In the genomic region with DNA sequence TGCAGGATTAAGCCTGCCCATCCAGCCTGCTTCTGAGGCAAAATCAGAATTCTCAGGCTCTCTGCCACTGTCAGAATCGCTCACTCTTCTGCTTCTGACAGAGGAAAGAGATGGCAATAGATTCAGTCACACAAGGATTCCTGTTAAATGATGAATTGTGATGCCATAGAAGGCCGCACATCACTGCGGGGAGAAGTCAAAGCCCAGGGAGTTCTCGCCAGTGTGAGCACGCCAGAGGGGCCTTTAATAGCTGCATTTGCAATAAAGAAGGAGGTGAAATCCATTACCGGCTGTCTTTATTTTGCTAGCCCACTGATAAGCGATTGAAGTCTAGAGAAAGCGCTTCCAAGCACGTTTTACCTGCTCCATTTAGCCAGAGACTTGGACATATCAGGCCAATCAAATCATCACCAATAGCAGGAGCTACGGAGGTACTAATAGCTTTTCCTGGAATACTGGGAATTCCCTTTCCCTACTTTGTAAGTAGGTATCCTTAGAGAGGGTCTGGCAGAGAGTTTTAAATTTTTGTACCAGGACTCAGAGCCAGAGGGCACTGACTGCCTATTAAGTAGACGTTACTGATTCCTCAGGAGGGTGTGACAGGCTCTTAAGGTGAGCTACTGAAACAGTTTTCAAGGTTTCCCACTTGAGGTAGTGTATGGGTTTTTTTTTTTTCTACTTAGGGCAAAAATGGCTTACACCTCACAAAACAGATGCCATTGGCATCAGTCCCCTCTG, we compare ENCODE assay signal across 22 cellular contexts. TPM values are rescaled to one million over a fixed set of nuclear protein-coding genes. Genes with fewer than 3 reads are reported as not detected.
DNase-seq lines count a peak whose midpoint lies in the region; ATAC-seq and TF ChIP-seq lines count a peak whose summit lies in the region.
"Had no signal": no experiment of that assay in that cellular context is flagged by ENCODE, and none has a peak within 500 bp of the region (broad histone marks: within the 10 kb centered on the region; RNA-seq: fewer than 3 reads in every experiment).

No MANE protein-coding gene starts in this region.

- no peak overlapping the region for H2AFZ ChIP-seq in OCI-LY1 (ENCODE audit: low read length)

- no peaks in the 10 kb centered on the region for H4K20me1 ChIP-seq in OCI-LY1 (ENCODE audit: insufficient read depth, low read length)

- H3K27ac Mint-ChIP-seq in activated naive CD4-positive, alpha-beta T cell treated with anti-CD3 and anti-CD28 coated beads for 36 hours: peak overlapping the region; percentile 68

- H3K4me1 Mint-ChIP-seq in activated naive CD4-positive, alpha-beta T cell treated with anti-CD3 and anti-CD28 coated beads for 36 hours (ENCODE audit: low read depth): peaks cover 41% of the 10 kb centered on the region

- H3K27me3 ChIP-seq in OCI-LY1 (ENCODE audit: insufficient read depth, low read length) (no peaks in the 10 kb centered on the region), upper lobe of right lung (no peaks in the 10 kb centered on the region)
- H3K27me3 ChIP-seq: suprapubic skin had no signal

- peaks cover 30% of the 10 kb centered on the region for H3K4me1 ChIP-seq in OCI-LY1 (ENCODE audit: insufficient read depth, low read length, severe bottlenecking)
- peaks cover 9% of the 10 kb centered on the region for H3K4me1 ChIP-seq in upper lobe of right lung
- H3K4me1 ChIP-seq: HAP-1 had no signal

- no peaks in the 10 kb centered on the region for H3K27me3 Mint-ChIP-seq in activated naive CD4-positive, alpha-beta T cell treated with anti-CD3 and anti-CD28 coated beads for 36 hours (ENCODE audit: low read depth)

- no peak overlapping the region for H3K4me3 Mint-ChIP-seq in activated naive CD4-positive, alpha-beta T cell treated with anti-CD3 and anti-CD28 coated beads for 36 hours
- H3K4me3 Mint-ChIP-seq: activated T-cell treated with anti-CD3 and anti-CD28 coated beads, Interleukin-2, amount 50 U/mL, for 4 hours had no signal

- no peaks in the 10 kb centered on the region for H3K9me2 ChIP-seq in OCI-LY1 (ENCODE audit: low read depth, low read length)

- no peaks in the 10 kb centered on the region for H3K36me3 ChIP-seq in OCI-LY1 (ENCODE audit: insufficient read depth, low read length)
- H3K36me3 ChIP-seq in upper lobe of right lung: no peaks in the 10 kb centered on the region
- H3K36me3 ChIP-seq: HAP-1, suprapubic skin had no signal

- CTCF ChIA-PET in activated naive CD4-positive, alpha-beta T cell treated with anti-CD3 and anti-CD28 coated beads for 36 hours (lab: Charles Lee): interaction anchor here (0.9 to 1.2 kb wide), 3 partner anchors 10 to 595 kb away, joined by 3 to 9 read pairs (median 3); no protein-coding TSS in a partner anchor

- TF ChIP-seq CTCF in OCI-LY1 (IDR thresholded peaks at IDR 0.05; ENCODE audit: low read length) (no peak), upper lobe of right lung (IDR thresholded peaks at IDR 0.05) (no peak)

- H3K9me3 Mint-ChIP-seq in activated naive CD4-positive, alpha-beta T cell treated with anti-CD3 and anti-CD28 coated beads for 36 hours: no peaks in the 10 kb centered on the region
- H3K9me3 Mint-ChIP-seq: activated naive CD8-positive, alpha-beta T cell treated with anti-CD3 and anti-CD28 coated beads, Interleukin-2, amount 50 U/mL, for 24 hours; activated T-cell treated with anti-CD3 and anti-CD28 coated beads, Interleukin-2, amount 50 U/mL, for 4 hours had no signal

- no peak overlapping the region for H3K9ac ChIP-seq in OCI-LY1 (ENCODE audit: low read length)

- no peaks in the 10 kb centered on the region for H3K79me2 ChIP-seq in OCI-LY1 (ENCODE audit: insufficient read depth, low read length)

- H3K4me3 ChIP-seq in OCI-LY1 (ENCODE audit: low read depth, low read length, poor library complexity, severe bottlenecking) (no peak overlapping the region), upper lobe of right lung (no peak overlapping the region)
- H3K4me3 ChIP-seq: HAP-1, suprapubic skin had no signal

- H3K9me3 ChIP-seq in OCI-LY1 (ENCODE audit: low read length): no peaks in the 10 kb centered on the region
- no peaks in the 10 kb centered on the region for H3K9me3 ChIP-seq in upper lobe of right lung
- H3K9me3 ChIP-seq: HAP-1, suprapubic skin had no signal

- DNase-seq in activated naive CD4-positive, alpha-beta T cell treated with anti-CD3 and anti-CD28 coated beads for 36 hours: no peak
- DNase-seq in activated naive CD4-positive, alpha-beta T cell (lab: John Stamatoyannopoulos, UW): no peak
- DNase-seq in islet precursor cell: peak; percentile 71
- DNase-seq in upper lobe of right lung: no peak
- DNase-seq in GM03348 (ENCODE audit: low spot score): no peak
- no peak for DNase-seq in NCI-H524 (lab: John Stamatoyannopoulos, UW)
- DNase-seq: activated CD4-positive, alpha-beta T cell treated with anti-CD3 and anti-CD28 coated beads for 4 hours; activated naive CD8-positive, alpha-beta T cell treated with anti-CD3 and anti-CD28 coated beads, Interleukin-2, amount 50 U/mL, for 24 hours; activated T-cell treated with anti-CD3 and anti-CD28 coated beads, Interleukin-2, amount 50 U/mL, for 4 hours; effector CD4-positive, alpha-beta T cell; GDM1; hippocampal formation; KG1; kidney glomerular epithelial cell; NCI-H226; NK-92 treated with Interleukin-12 subunit alpha and Interleukin-12 subunit beta, amount 100 ng/mL, for 24 hours; stimulated activated CD4-positive, alpha-beta T cell treated with anti-CD3 and anti-CD28 coated beads, Interleukin-2, amount 100 ng/mL, for 48 hours; T1000 had no signal

- no peaks in the 10 kb centered on the region for H3K36me3 Mint-ChIP-seq in activated naive CD4-positive, alpha-beta T cell treated with anti-CD3 and anti-CD28 coated beads for 36 hours (ENCODE audit: low read depth)

- peak overlapping the region; percentile 43; the same call in 1 of the 2 replicates for H3K4me2 ChIP-seq in OCI-LY1 (ENCODE audit: low read length)

- no peaks in the 10 kb centered on the region for H3F3A ChIP-seq in OCI-LY1 (ENCODE audit: insufficient read depth, low read length)

- H3K27ac ChIP-seq in OCI-LY1 (ENCODE audit: low read depth, low read length, poor library complexity, severe bottlenecking) (no peak overlapping the region), upper lobe of right lung (peak overlapping the region; percentile 26)
- H3K27ac ChIP-seq: suprapubic skin had no signal

- intact Hi-C loops in activated naive CD4-positive, alpha-beta T cell treated with anti-CD3 and anti-CD28 coated beads for 36 hours (cut with micrococcal nuclease): loop anchor here (1.0 to 2.0 kb wide), 6 partner anchors 12 to 928 kb away; no protein-coding TSS in a partner anchor
- intact Hi-C loops in upper lobe of right lung (cut with DNase I): loop anchor here (5.0 to 10.0 kb wide), 2 partner anchors 608 to 926 kb away; no protein-coding TSS in a partner anchor

- ATAC-seq in upper lobe of right lung (peak; percentile 78), HG02678 (IDR thresholded peaks at IDR 0.05; ENCODE audit: unreplicated experiment) (no peak)

RNA-seq across cellular contexts. Expression of a gene that starts 10.1 kb away (rescaled TPM):
- 10 to 100 TPM; 40.2 to 41.6 TPM for total RNA-seq in activated naive CD4-positive, alpha-beta T cell treated with anti-CD3 and anti-CD28 coated beads for 36 hours
- total RNA-seq in upper lobe of right lung: 18.3 TPM
